23 cellular contexts compared by ENCODE assay signal in genomic region chrX:3678287-3678686, GRCh38. TPM values are rescaled to one million over a fixed set of nuclear protein-coding genes. Genes with fewer than 3 reads are reported as not detected.
DNase-seq lines count a peak whose midpoint lies in the region; TF ChIP-seq lines count a peak whose summit lies in the region.
"Had no signal": no experiment of that assay in that cellular context is flagged by ENCODE, and none has a peak within 500 bp of the region (broad histone marks: within the 10 kb centered on the region; RNA-seq: fewer than 3 reads in every experiment).

No MANE protein-coding gene starts in this region.

- CTCF ChIA-PET in activated naive CD4-positive, alpha-beta T cell treated with anti-CD3 and anti-CD28 coated beads, Interleukin-2, amount 10 ng/mL, durations not matched to agents 7 days and 5 days (lab: Charles Lee) = interaction anchor here (0.6 kb wide), 1 partner anchor 128 kb away, joined by 3 read pairs; no protein-coding TSS in a partner anchor

- H3K36me3 Mint-ChIP-seq in activated naive CD4-positive, alpha-beta T cell treated with anti-CD3 and anti-CD28 coated beads, Interleukin-2, amount 10 ng/mL, durations not matched to agents 7 days and 5 days = peaks cover 37% of the 10 kb centered on the region
- H3K36me3 Mint-ChIP-seq in activated T-helper 1 cell treated with anti-CD3 and anti-CD28 coated beads, Interleukin-12 subunit alpha, Interleukin-12 subunit beta, Interleukin-2, Interleukin-4 antibody, amounts not matched to agents 30 ng/mL and 10 ng/mL and 1 ng/mL, durations not matched to agents 14 hours and 24 hours and 36 hours (ENCODE audit: low read depth) = peaks cover 23% of the 10 kb centered on the region

- peaks cover 15 to 20% of the 10 kb centered on the region in 2 donors for H3K4me1 ChIP-seq in thyroid gland
- H3K4me1 ChIP-seq: gastrocnemius medialis, left lung had no signal

- no peak for TF ChIP-seq POLR2A in thyroid gland (IDR thresholded peaks at IDR 0.05)

- H3K4me3 Mint-ChIP-seq in activated naive CD4-positive, alpha-beta T cell treated with anti-CD3 and anti-CD28 coated beads, Interleukin-2, amount 10 ng/mL, durations not matched to agents 7 days and 5 days = no peak overlapping the region
- H3K4me3 Mint-ChIP-seq in activated T-helper 1 cell treated with anti-CD3 and anti-CD28 coated beads, Interleukin-12 subunit alpha, Interleukin-12 subunit beta, Interleukin-2, Interleukin-4 antibody, amounts not matched to agents 30 ng/mL and 10 ng/mL and 1 ng/mL, durations not matched to agents 14 hours and 24 hours and 36 hours = no peak overlapping the region
- H3K4me3 Mint-ChIP-seq: CD4-positive, alpha-beta T cell had no signal

- H3K27ac ChIP-seq in thyroid gland = peak overlapping the region; percentile 26 to 67 (median 56)
- H3K27ac ChIP-seq: gastrocnemius medialis, left lung, neutrophil, tibial nerve had no signal

- peaks cover 30% of the 10 kb centered on the region for H3K4me1 Mint-ChIP-seq in activated naive CD4-positive, alpha-beta T cell treated with anti-CD3 and anti-CD28 coated beads, Interleukin-2, amount 10 ng/mL, durations not matched to agents 7 days and 5 days
- peaks cover 34% of the 10 kb centered on the region for H3K4me1 Mint-ChIP-seq in activated T-helper 1 cell treated with anti-CD3 and anti-CD28 coated beads, Interleukin-12 subunit alpha, Interleukin-12 subunit beta, Interleukin-2, Interleukin-4 antibody, amounts not matched to agents 30 ng/mL and 10 ng/mL and 1 ng/mL, durations not matched to agents 14 hours and 24 hours and 36 hours (ENCODE audit: low read depth)

- no peaks in the 10 kb centered on the region for H3K9me3 ChIP-seq in thyroid gland
- H3K9me3 ChIP-seq: gastrocnemius medialis, left lung, neutrophil, tibial nerve had no signal

- H3K9me3 Mint-ChIP-seq in activated naive CD4-positive, alpha-beta T cell treated with anti-CD3 and anti-CD28 coated beads, Interleukin-2, amount 10 ng/mL, durations not matched to agents 7 days and 5 days = no peaks in the 10 kb centered on the region
- no peaks in the 10 kb centered on the region for H3K9me3 Mint-ChIP-seq in activated T-helper 1 cell treated with anti-CD3 and anti-CD28 coated beads, Interleukin-12 subunit alpha, Interleukin-12 subunit beta, Interleukin-2, Interleukin-4 antibody, amounts not matched to agents 30 ng/mL and 10 ng/mL and 1 ng/mL, durations not matched to agents 14 hours and 24 hours and 36 hours
- H3K9me3 Mint-ChIP-seq: CD4-positive, alpha-beta T cell had no signal

- no peak for DNase-seq in activated naive CD4-positive, alpha-beta T cell treated with anti-CD3 and anti-CD28 coated beads, Interleukin-2, amount 10 ng/mL, durations not matched to agents 7 days and 5 days
- DNase-seq in activated naive CD4-positive, alpha-beta T cell treated with Interleukin-2 at 50 U/mL for 16 hours = no peak
- no peak for DNase-seq in activated T-helper 1 cell treated with anti-CD3 and anti-CD28 coated beads, Interleukin-12 subunit alpha, Interleukin-12 subunit beta, Interleukin-2, Interleukin-4 antibody, amounts not matched to agents 30 ng/mL and 10 ng/mL and 1 ng/mL, durations not matched to agents 14 hours and 24 hours and 36 hours (ENCODE audit: low spot score)
- DNase-seq in fibroblast of pulmonary artery (ENCODE audit: low read depth) (peak; percentile 1), thyroid gland (no peak), NCI-H345 (lab: John Stamatoyannopoulos, UW) (no peak), RPMI8226 (no peak), HuH-7 (ENCODE audit: low spot score) (no peak)
- DNase-seq: ACHN; activated T-cell treated with anti-CD3 and anti-CD28 coated beads, Interleukin-2, amount 50 U/mL, for 48 hours; anterior cingulate cortex; CD4-positive, alpha-beta T cell; dermis blood vessel endothelial cell; DMS79; gastrocnemius medialis; left lung; NCI-H1930; NCI-H510A; right cardiac atrium; stimulated activated naive CD4-positive, alpha-beta T cell treated with Interleukin-2 at 50 U/mL for 16 hours; SW 1271 had no signal

- H3K27me3 ChIP-seq in thyroid gland = no peaks in the 10 kb centered on the region
- H3K27me3 ChIP-seq: gastrocnemius medialis, left lung, neutrophil, tibial nerve had no signal

- no peaks in the 10 kb centered on the region for H3K27me3 Mint-ChIP-seq in activated naive CD4-positive, alpha-beta T cell treated with anti-CD3 and anti-CD28 coated beads, Interleukin-2, amount 10 ng/mL, durations not matched to agents 7 days and 5 days
- H3K27me3 Mint-ChIP-seq in activated T-helper 1 cell treated with anti-CD3 and anti-CD28 coated beads, Interleukin-12 subunit alpha, Interleukin-12 subunit beta, Interleukin-2, Interleukin-4 antibody, amounts not matched to agents 30 ng/mL and 10 ng/mL and 1 ng/mL, durations not matched to agents 14 hours and 24 hours and 36 hours (ENCODE audit: insufficient read depth) = no peaks in the 10 kb centered on the region
- H3K27me3 Mint-ChIP-seq: CD4-positive, alpha-beta T cell had no signal

- intact Hi-C loops in activated T-helper 1 cell treated with anti-CD3 and anti-CD28 coated beads, Interleukin-12 subunit alpha, Interleukin-12 subunit beta, Interleukin-2, Interleukin-4 antibody, amounts not matched to agents 30 ng/mL and 10 ng/mL and 1 ng/mL, durations not matched to agents 14 hours and 24 hours and 36 hours (cut with micrococcal nuclease) = no loop called here
- intact Hi-C loops in thyroid gland (cut with DNase I) = no loop called here

- H3K4me3 ChIP-seq in fibroblast of pulmonary artery (replicated peaks; ENCODE audit: low read depth, low read length) = no peak overlapping the region
- no peak overlapping the region for H3K4me3 ChIP-seq in thyroid gland (replicated peaks in 1 of 3)
- H3K4me3 ChIP-seq: gastrocnemius medialis, left lung, tibial nerve had no signal

- WGBS in thyroid gland, 2 donors = 58 to 63% methylated on average over 6 of the region's 6 CpGs

- TF ChIP-seq CTCF in fibroblast of pulmonary artery (IDR thresholded peaks at IDR 0.05; ENCODE audit: low read length, missing control alignments) = no peak
- no peak for TF ChIP-seq CTCF in thyroid gland (IDR thresholded peaks at IDR 0.05)

- peak overlapping the region; percentile 13 for H3K27ac Mint-ChIP-seq in activated naive CD4-positive, alpha-beta T cell treated with anti-CD3 and anti-CD28 coated beads, Interleukin-2, amount 10 ng/mL, durations not matched to agents 7 days and 5 days
- H3K27ac Mint-ChIP-seq in activated T-helper 1 cell treated with anti-CD3 and anti-CD28 coated beads, Interleukin-12 subunit alpha, Interleukin-12 subunit beta, Interleukin-2, Interleukin-4 antibody, amounts not matched to agents 30 ng/mL and 10 ng/mL and 1 ng/mL, durations not matched to agents 14 hours and 24 hours and 36 hours = peak overlapping the region; percentile 42
- H3K27ac Mint-ChIP-seq: CD4-positive, alpha-beta T cell had no signal

- peaks cover 6 to 9% of the 10 kb centered on the region in 2 donors for H3K36me3 ChIP-seq in thyroid gland
- H3K36me3 ChIP-seq: gastrocnemius medialis, neutrophil had no signal

RNA-seq across cellular contexts. Expression of gene PRKX, which starts 35.2 kb away (rescaled TPM):
- 72.2 and 80.9 TPM in 2 replicates for total RNA-seq in activated T-helper 1 cell treated with anti-CD3 and anti-CD28 coated beads, Interleukin-12 subunit alpha, Interleukin-12 subunit beta, Interleukin-2, Interleukin-4 antibody, amounts not matched to agents 30 ng/mL and 10 ng/mL and 1 ng/mL, durations not matched to agents 14 hours and 24 hours and 36 hours
- 100 to 1,000 TPM in 3 of 4 donors, 10 to 100 TPM in 1; 99.9 to 145 (median 129) TPM for total RNA-seq in thyroid gland
